Comparison of ENCODE assay signal across 8 cellular contexts in genomic region chr5:100900142-100900795, GRCh38. TPM values are rescaled to one million over a fixed set of nuclear protein-coding genes. Genes with fewer than 3 reads are reported as not detected.
DNase-seq lines count a peak whose midpoint lies in the region; ATAC-seq and TF ChIP-seq lines count a peak whose summit lies in the region.

No MANE protein-coding gene starts in this region.

- POLR2A ChIA-PET in naive thymus-derived CD8-positive, alpha-beta T cell (lab: Charles Lee): interaction anchor here (0.7 to 2.6 kb wide), 4 partner anchors 11 to 1971 kb away, joined by 3 to 11 read pairs (median 8); partner anchors contain the start of gene CHD1

- H3K9me3 ChIP-seq in esophagus squamous epithelium (no peaks in the 10 kb centered on the region), transverse colon (no peaks in the 10 kb centered on the region)

- TF ChIP-seq POLR2A in esophagus squamous epithelium (IDR thresholded peaks at IDR 0.05): no peak
- TF ChIP-seq POLR2A in transverse colon (IDR thresholded peaks at IDR 0.05): no peak

- H3K27me3 Mint-ChIP-seq in naive thymus-derived CD8-positive, alpha-beta T cell: no peaks in the 10 kb centered on the region

- H3K27me3 ChIP-seq in esophagus squamous epithelium: peaks cover 0 to 24% (median 0%) of the 10 kb centered on the region in 4 donors
- H3K27me3 ChIP-seq in transverse colon: peaks cover 48% of the 10 kb centered on the region

- peaks cover 3 to 48% (median 6%) of the 10 kb centered on the region in 3 donors for H3K4me1 ChIP-seq in esophagus squamous epithelium
- peaks cover 0 to 16% (median 0%) of the 10 kb centered on the region in 4 donors for H3K4me1 ChIP-seq in transverse colon

- TF ChIP-seq CTCF in esophagus squamous epithelium (IDR thresholded peaks at IDR 0.05) (peak in 2 of 6 experiments; percentile 28 to 29), transverse colon (IDR thresholded peaks at IDR 0.05) (no peak)

- H3K36me3 Mint-ChIP-seq in naive thymus-derived CD8-positive, alpha-beta T cell: peaks cover 0 to 18% (median 12%) of the 10 kb centered on the region in 3 donors

- H3K36me3 ChIP-seq in esophagus squamous epithelium (no peaks in the 10 kb centered on the region), transverse colon (no peaks in the 10 kb centered on the region)

- ATAC-seq in GM21515 (IDR thresholded peaks at IDR 0.05; ENCODE audit: unreplicated experiment): peak; percentile 7
- peak; percentile 4 to 12 for ATAC-seq in naive thymus-derived CD8-positive, alpha-beta T cell
- ATAC-seq in GM18858 (IDR thresholded peaks at IDR 0.05; ENCODE audit: unreplicated experiment): no peak

- peak overlapping the region; percentile 87 to 98 (median 94) for H3K27ac Mint-ChIP-seq in naive thymus-derived CD8-positive, alpha-beta T cell

- 8% methylated on average over 6 to 15 of the region's 19 CpGs for WGBS in esophagus squamous epithelium, 2 donors
- 10 to 17% methylated on average over 5 to 18 of the region's 19 CpGs for WGBS in transverse colon (ENCODE audit: low coverage in 1 of 2), 2 donors

- H3K4me3 Mint-ChIP-seq in naive thymus-derived CD8-positive, alpha-beta T cell: peak overlapping the region; percentile 85 to 100 (median 96)

- no peaks in the 10 kb centered on the region for H3K9me3 Mint-ChIP-seq in naive thymus-derived CD8-positive, alpha-beta T cell

- H3K4me3 ChIP-seq in esophagus squamous epithelium (peak overlapping the region; percentile 38 to 72 (median 48)), transverse colon (peak overlapping the region; percentile 26 to 58 (median 35))

- intact Hi-C loops in esophagus squamous epithelium (cut with DNase I): no loop called here
- intact Hi-C loops in transverse colon (cut with DNase I; ENCODE audit: low total_unique reads): no loop called here

- TF ChIP-seq EP300 in transverse colon (IDR thresholded peaks at IDR 0.05; ENCODE audit: low read depth): no peak

- peak overlapping the region; percentile 69 to 89 (median 83) for H3K27ac ChIP-seq in esophagus squamous epithelium
- peak overlapping the region; percentile 76 to 82 (median 80) for H3K27ac ChIP-seq in transverse colon

- H3K4me1 Mint-ChIP-seq in naive thymus-derived CD8-positive, alpha-beta T cell: peaks cover 32 to 71% (median 53%) of the 10 kb centered on the region in 4 donors

- DNase-seq in DMS153 treated with DMSO at 0.1 percent for 48 hours (lab: John Stamatoyannopoulos, UW; ENCODE audit: unreplicated experiment): peak; percentile 5
- peak; percentile 90 for DNase-seq in MV-4-11 (lab: John Stamatoyannopoulos, UW)
- DNase-seq in activated CD4-positive, alpha-beta T cell treated with anti-CD3 and anti-CD28 coated beads, Interleukin-2, amount 50 U/mL, for 48 hours: peak; percentile 49 to 65
- peak; percentile 18 for DNase-seq in esophagus squamous epithelium (lab: John Stamatoyannopoulos, UW)
- DNase-seq in naive thymus-derived CD8-positive, alpha-beta T cell: peak in 5 of 10 donors; percentile 13 to 56 (median 22)
- DNase-seq in transverse colon: peak; percentile 46

- in situ Hi-C loops in transverse colon (cut with MboI; ENCODE audit: low pct_ligation_motif_present in 1 of 4, low pct_unique_long_range_greater_than_20kb in 1 of 4, low sequenced_read_pairs in 3 of 4): no loop called here

RNA-seq across cellular contexts. Expression of gene ST8SIA4, which starts 2.8 kb away (rescaled TPM):
- total RNA-seq in esophagus squamous epithelium (1 to 10 TPM; 1.6 to 4.4 (median 2.8) TPM), transverse colon (1 to 10 TPM in 3 of 4 donors, under 1 TPM in 1; 0.37 to 6.0 (median 2.2) TPM)
- 10 to 100 TPM; 24.3 to 28.1 TPM for total RNA-seq in naive thymus-derived CD8-positive, alpha-beta T cell
- polyA plus RNA-seq in naive thymus-derived CD8-positive, alpha-beta T cell: 10 to 100 TPM in 1 of 3 donors, 1 to 10 TPM in 2; 6.8 to 10.9 (median 9.8) TPM
